8 cellular contexts compared by ENCODE assay signal in genomic region chr1:25246600-25247023, GRCh38. TPM values are rescaled to one million over a fixed set of nuclear protein-coding genes. Genes with fewer than 3 reads are reported as not detected.
A peak's percentile ranks its signal among the peaks of the same experiment; 100 is the strongest.
DNase-seq lines count a peak whose midpoint lies in the region; ATAC-seq and TF ChIP-seq lines count a peak whose summit lies in the region.

No MANE protein-coding gene starts in this region.

- H3K27ac Mint-ChIP-seq in osteocyte (ENCODE audit: unreplicated experiment): peak overlapping the region; percentile 98

- peaks cover 28 to 46% (median 37%) of the 10 kb centered on the region in 4 donors for H3K4me1 ChIP-seq in esophagus muscularis mucosa

- WGBS in esophagus muscularis mucosa: 0% methylated on average over 8 of the region's 53 CpGs

- H3K9me3 Mint-ChIP-seq in osteocyte (ENCODE audit: unreplicated experiment): no peaks in the 10 kb centered on the region

- peak; percentile 47 for DNase-seq in NCI-H1092 (lab: John Stamatoyannopoulos, UW)
- no peak for DNase-seq in NCI-H1092 treated with DMSO at 0.1 percent for 48 hours (lab: John Stamatoyannopoulos, UW)
- DNase-seq in activated CD4-positive, alpha-beta T cell treated with anti-CD3 and anti-CD28 coated beads, Interleukin-2, amount 50 U/mL, for 1 hour: peak; percentile 21
- DNase-seq in esophagus muscularis mucosa (ENCODE audit: extremely low spot score): no peak
- no peak for DNase-seq in osteocyte (ENCODE audit: extremely low spot score, unreplicated experiment)
- no peak for DNase-seq in hepatic stellate cell (ENCODE audit: low spot score)
- DNase-seq in MV-4-11 (lab: John Stamatoyannopoulos, UW): no peak

- TF ChIP-seq CTCF in esophagus muscularis mucosa (IDR thresholded peaks at IDR 0.05): peak in 1 of 3 experiments; percentile 5
- TF ChIP-seq CTCF in osteocyte (IDR thresholded peaks at IDR 0.05): no peak

- intact Hi-C loops in esophagus muscularis mucosa (cut with DNase I): loop anchor here (5.0 to 10.0 kb wide), 2 partner anchors 91 to 558 kb away; partner anchors contain the start of genes SELENON and TMEM50A

- peaks cover 35% of the 10 kb centered on the region for H3K4me1 Mint-ChIP-seq in osteocyte (ENCODE audit: unreplicated experiment)

- peak overlapping the region; percentile 99 to 100 (median 99) for H3K27ac ChIP-seq in esophagus muscularis mucosa (replicated peaks in 1 of 4)

- peaks cover 0 to 3% (median 0%) of the 10 kb centered on the region in 4 donors for H3K27me3 ChIP-seq in esophagus muscularis mucosa

- no peak for TF ChIP-seq EP300 in esophagus muscularis mucosa (IDR thresholded peaks at IDR 0.05)

- no peaks in the 10 kb centered on the region for H3K27me3 Mint-ChIP-seq in osteocyte (ENCODE audit: unreplicated experiment)

- peaks cover 41% of the 10 kb centered on the region for H3K36me3 Mint-ChIP-seq in osteocyte (ENCODE audit: unreplicated experiment)

- no peaks in the 10 kb centered on the region for H3K9me3 ChIP-seq in esophagus muscularis mucosa

- H3K4me3 Mint-ChIP-seq in osteocyte (ENCODE audit: unreplicated experiment): peak overlapping the region; percentile 91

- peak; percentile 13 for ATAC-seq in HG03064 (IDR thresholded peaks at IDR 0.05; ENCODE audit: low read depth, unreplicated experiment)

- no peak for TF ChIP-seq POLR2A in esophagus muscularis mucosa (IDR thresholded peaks at IDR 0.05; ENCODE audit: low read depth)

- H3K4me3 ChIP-seq in esophagus muscularis mucosa: peak overlapping the region; percentile 84 to 91 (median 88)

- H3K36me3 ChIP-seq in esophagus muscularis mucosa: peaks cover 30 to 39% (median 38%) of the 10 kb centered on the region in 4 donors

RNA-seq across cellular contexts. Expression of gene RSRP1, which starts 0.6 kb away (rescaled TPM):
- total RNA-seq in esophagus muscularis mucosa (10 to 100 TPM; 33.7 to 75.2 (median 52.5) TPM), osteocyte (122 and 126 TPM in 2 replicates)

RNA-seq across cellular contexts. Expression of gene SYF2, which starts 14.3 kb away (rescaled TPM):
- total RNA-seq in esophagus muscularis mucosa: 10 to 100 TPM; 56.9 to 76.7 (median 65.2) TPM
- total RNA-seq in osteocyte: 35.6 and 38.4 TPM in 2 replicates

RNA-seq across cellular contexts. Expression of gene RHD, which starts 25.7 kb away (rescaled TPM):
- total RNA-seq in esophagus muscularis mucosa (not detected), osteocyte (not detected in 2 replicates)

Comparison
In these comparisons a context has a peak if more than half of its experiments do, and no peak if none do; other contexts are left out.
1. DNase-seq: peak in NCI-H1092 (single experiment) and activated CD4-positive, alpha-beta T cell treated with anti-CD3 and anti-CD28 coated beads, Interleukin-2, amount 50 U/mL, for 1 hour (single experiment); none in NCI-H1092 treated with DMSO at 0.1 percent for 48 hours (single experiment), esophagus muscularis mucosa (single experiment), osteocyte (single experiment), hepatic stellate cell (single experiment) and MV-4-11 (single experiment).